In genomic region chr10:91860885-91861284, GRCh38 we compare ENCODE assay signal across 1 cellular context.
TF ChIP-seq lines count a peak whose summit lies in the region.

No MANE protein-coding gene starts in this region.

TF ChIP-seq in K562, 482 proteins besides CTCF, POLR2A, EP300 and RAD21 (continued from another document):
- TF ChIP-seq TCF3 (CRISPR knock-in tag; IDR thresholded peaks at IDR 0.05) = peak; percentile 20; the same call in 1 of the 2 replicates
